In the genomic region with DNA sequence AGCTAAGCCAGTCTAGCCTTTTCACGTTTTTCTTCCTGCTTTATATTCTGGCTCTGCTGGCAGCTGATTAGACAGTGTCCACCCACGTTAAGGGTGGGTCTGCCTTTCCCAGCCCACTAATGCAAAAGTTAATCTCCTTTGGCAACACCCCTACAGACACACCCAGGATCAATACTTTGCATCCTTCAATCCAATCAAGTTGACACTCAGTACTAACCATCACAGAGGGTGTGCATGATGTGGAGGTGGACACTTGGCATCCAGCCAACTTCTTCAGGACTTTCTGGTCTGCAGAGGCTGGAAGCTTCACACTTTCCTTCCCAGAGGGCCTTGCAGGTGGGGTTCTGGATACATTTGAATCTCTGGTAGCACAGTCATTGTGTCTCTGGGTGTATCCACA, we compare ENCODE assay signal across 22 cellular contexts. TPM values are rescaled to one million over a fixed set of nuclear protein-coding genes. Genes with fewer than 3 reads are reported as not detected.
DNase-seq lines count a peak whose midpoint lies in the region; ATAC-seq and TF ChIP-seq lines count a peak whose summit lies in the region.
"Had no signal": no experiment of that assay in that cellular context is flagged by ENCODE, and none has a peak within 500 bp of the region (broad histone marks: within the 10 kb centered on the region; RNA-seq: fewer than 3 reads in every experiment).

No MANE protein-coding gene starts in this region.

- H3K9ac ChIP-seq in HUES64 (ENCODE audit: low read depth, low read length) = no peak overlapping the region
- H3K9ac ChIP-seq: KMS-11 had no signal

- POLR2A ChIA-PET in CD8-positive, alpha-beta memory T cell (lab: Charles Lee) = interaction anchor here (0.6 kb wide), 1 partner anchor 1449 kb away, joined by 3 read pairs; no protein-coding TSS in a partner anchor

- 82% methylated on average over 2 of the region's 2 CpGs for WGBS in HUES64

- ATAC-seq in HG02759 (IDR thresholded peaks at IDR 0.05; ENCODE audit: unreplicated experiment) = no peak
- ATAC-seq in stimulated activated naive CD8-positive, alpha-beta T cell treated with anti-CD3 and anti-CD28 coated beads, Interleukin-15, amount 100 ng/mL, for 72 hours = no peak
- ATAC-seq: left colon, sciatic nerve had no signal

- peaks cover 0 to 1% (median 0%) of the 10 kb centered on the region in 3 donors for H3K36me3 Mint-ChIP-seq in CD8-positive, alpha-beta memory T cell
- H3K36me3 Mint-ChIP-seq in mesothelial cell of epicardium = no peaks in the 10 kb centered on the region

- no peak for DNase-seq in CD8-positive, alpha-beta memory T cell
- DNase-seq in dermis blood vessel endothelial cell = peak; percentile 2
- no peak for DNase-seq in mesothelial cell of epicardium (ENCODE audit: low spot score in 2 of 2, unreplicated experiment in 2 of 2)
- no peak for DNase-seq in middle frontal gyrus (ENCODE audit: extremely low spot score, low spot score)
- no peak for DNase-seq in stimulated activated naive CD8-positive, alpha-beta T cell treated with anti-CD3 and anti-CD28 coated beads, Interleukin-15, amount 100 ng/mL, for 72 hours
- no peak for DNase-seq in NCI-H1092 treated with DMSO at 0.1 percent for 48 hours (lab: John Stamatoyannopoulos, UW)
- DNase-seq: activated CD4-positive, alpha-beta T cell treated with anti-CD3 and anti-CD28 coated beads, Interleukin-2, amount 10 ng/mL, durations not matched to agents 7 days and 5 days; activated naive CD4-positive, alpha-beta T cell; DND-41; left colon; NCI-H2081 treated with DMSO at 0.1 percent for 48 hours; NCI-H69; occipital lobe; Peyer's patch; stimulated activated CD4-positive, alpha-beta T cell treated with anti-CD3 and anti-CD28 coated beads, Interleukin-2, amount 100 ng/mL, for 24 hours; uterus had no signal

- no peak overlapping the region for H3K4me3 ChIP-seq in CD8-positive, alpha-beta memory T cell (ENCODE audit: low read length)
- H3K4me3 ChIP-seq in HUES64 (ENCODE audit: low read length) = no peak overlapping the region
- H3K4me3 ChIP-seq: Peyer's patch, uterus had no signal

- TF ChIP-seq CTCF in mesothelial cell of epicardium (IDR thresholded peaks at IDR 0.05; ENCODE audit: unreplicated experiment) = no peak

- no peaks in the 10 kb centered on the region for H3K9me3 ChIP-seq in CD8-positive, alpha-beta memory T cell (ENCODE audit: low read length)
- no peaks in the 10 kb centered on the region; the same call in 1 of the 2 replicates for H3K9me3 ChIP-seq in HUES64 (ENCODE audit: insufficient read depth, low read depth, low read length)
- H3K9me3 ChIP-seq: Peyer's patch, uterus had no signal

- peaks cover 5 to 14% (median 12%) of the 10 kb centered on the region in 3 donors for H3K4me1 Mint-ChIP-seq in CD8-positive, alpha-beta memory T cell
- peaks cover 30% of the 10 kb centered on the region for H3K4me1 Mint-ChIP-seq in mesothelial cell of epicardium
- peaks cover 22% of the 10 kb centered on the region for H3K4me1 Mint-ChIP-seq in stimulated activated naive CD8-positive, alpha-beta T cell treated with anti-CD3 and anti-CD28 coated beads, Interleukin-15, amount 100 ng/mL, for 72 hours

- no peaks in the 10 kb centered on the region for H3K4me1 ChIP-seq in CD8-positive, alpha-beta memory T cell (ENCODE audit: insufficient read depth, low read length)
- H3K4me1 ChIP-seq in HUES64 (ENCODE audit: insufficient read depth, low read length) = peaks cover 19% of the 10 kb centered on the region; the same call in 1 of the 2 replicates
- H3K4me1 ChIP-seq: Peyer's patch, uterus had no signal

- peak overlapping the region; percentile 16 for H3K27ac ChIP-seq in CD8-positive, alpha-beta memory T cell (ENCODE audit: low read depth, low read length)
- peak overlapping the region; percentile 45; the same call in 1 of the 2 replicates for H3K27ac ChIP-seq in HUES64 (ENCODE audit: low read depth, low read length)
- H3K27ac ChIP-seq: KMS-11, Peyer's patch had no signal

- H3K36me3 ChIP-seq in CD8-positive, alpha-beta memory T cell (ENCODE audit: insufficient read depth, low read length) = no peaks in the 10 kb centered on the region
- no peaks in the 10 kb centered on the region for H3K36me3 ChIP-seq in HUES64 (ENCODE audit: insufficient read depth, low read length)
- H3K36me3 ChIP-seq: Peyer's patch, uterus had no signal

- CTCF ChIA-PET in CD8-positive, alpha-beta memory T cell (lab: Charles Lee) = no interaction called here

- H3K27me3 Mint-ChIP-seq in CD8-positive, alpha-beta memory T cell = peaks cover 16 to 65% of the 10 kb centered on the region in 2 donors
- peaks cover 5% of the 10 kb centered on the region for H3K27me3 Mint-ChIP-seq in mesothelial cell of epicardium (ENCODE audit: low read depth)
- peaks cover 62% of the 10 kb centered on the region for H3K27me3 Mint-ChIP-seq in stimulated activated naive CD8-positive, alpha-beta T cell treated with anti-CD3 and anti-CD28 coated beads, Interleukin-15, amount 100 ng/mL, for 72 hours

- H3K9me3 Mint-ChIP-seq in CD8-positive, alpha-beta memory T cell = no peaks in the 10 kb centered on the region
- no peaks in the 10 kb centered on the region for H3K9me3 Mint-ChIP-seq in mesothelial cell of epicardium
- H3K9me3 Mint-ChIP-seq in stimulated activated naive CD8-positive, alpha-beta T cell treated with anti-CD3 and anti-CD28 coated beads, Interleukin-15, amount 100 ng/mL, for 72 hours = no peaks in the 10 kb centered on the region
- H3K9me3 Mint-ChIP-seq: activated CD4-positive, alpha-beta T cell treated with anti-CD3 and anti-CD28 coated beads, Interleukin-2, amount 10 ng/mL, durations not matched to agents 7 days and 5 days had no signal

- no peak overlapping the region for H3K4me3 Mint-ChIP-seq in CD8-positive, alpha-beta memory T cell
- H3K4me3 Mint-ChIP-seq in mesothelial cell of epicardium = no peak overlapping the region
- H3K4me3 Mint-ChIP-seq in stimulated activated naive CD8-positive, alpha-beta T cell treated with anti-CD3 and anti-CD28 coated beads, Interleukin-15, amount 100 ng/mL, for 72 hours = no peak overlapping the region
- H3K4me3 Mint-ChIP-seq: activated CD4-positive, alpha-beta T cell treated with anti-CD3 and anti-CD28 coated beads, Interleukin-2, amount 10 ng/mL, durations not matched to agents 7 days and 5 days had no signal

- no peaks in the 10 kb centered on the region for H3K27me3 ChIP-seq in CD8-positive, alpha-beta memory T cell (ENCODE audit: insufficient read depth, low read length, poor library complexity, severe bottlenecking)
- no peaks in the 10 kb centered on the region for H3K27me3 ChIP-seq in HUES64 (ENCODE audit: insufficient read depth, low read length)
- H3K27me3 ChIP-seq: Peyer's patch, uterus had no signal

- H3K27ac Mint-ChIP-seq in CD8-positive, alpha-beta memory T cell = no peak overlapping the region
- peak overlapping the region; percentile 91 for H3K27ac Mint-ChIP-seq in mesothelial cell of epicardium
- H3K27ac Mint-ChIP-seq in stimulated activated naive CD8-positive, alpha-beta T cell treated with anti-CD3 and anti-CD28 coated beads, Interleukin-15, amount 100 ng/mL, for 72 hours = no peak overlapping the region
- H3K27ac Mint-ChIP-seq: activated CD4-positive, alpha-beta T cell treated with anti-CD3 and anti-CD28 coated beads, Interleukin-2, amount 10 ng/mL, durations not matched to agents 7 days and 5 days had no signal

RNA-seq across cellular contexts. Expression of gene IGFL1, which starts 18.9 kb away (rescaled TPM):
- total RNA-seq in CD8-positive, alpha-beta memory T cell = not detected
- polyA plus RNA-seq in CD8-positive, alpha-beta memory T cell = not detected
- polyA plus RNA-seq in HUES64 (2013, experiment 1 of 2) = not detected
- polyA plus RNA-seq in HUES64 (2013, experiment 2 of 2) = not detected
- total RNA-seq in dermis blood vessel endothelial cell (not detected in 2 replicates), mesothelial cell of epicardium (0.29 TPM in 1 of 3 replicates, not detected in the others)
- total RNA-seq: activated CD4-positive, alpha-beta T cell treated with anti-CD3 and anti-CD28 coated beads, Interleukin-2, amount 10 ng/mL, durations not matched to agents 7 days and 5 days; aorta; left colon; occipital lobe; Peyer's patch; sciatic nerve; uterus had no signal
- polyA plus RNA-seq: AG04450, aorta had no signal
